ENCODE assay signal across 16 cellular contexts in the genomic region with DNA sequence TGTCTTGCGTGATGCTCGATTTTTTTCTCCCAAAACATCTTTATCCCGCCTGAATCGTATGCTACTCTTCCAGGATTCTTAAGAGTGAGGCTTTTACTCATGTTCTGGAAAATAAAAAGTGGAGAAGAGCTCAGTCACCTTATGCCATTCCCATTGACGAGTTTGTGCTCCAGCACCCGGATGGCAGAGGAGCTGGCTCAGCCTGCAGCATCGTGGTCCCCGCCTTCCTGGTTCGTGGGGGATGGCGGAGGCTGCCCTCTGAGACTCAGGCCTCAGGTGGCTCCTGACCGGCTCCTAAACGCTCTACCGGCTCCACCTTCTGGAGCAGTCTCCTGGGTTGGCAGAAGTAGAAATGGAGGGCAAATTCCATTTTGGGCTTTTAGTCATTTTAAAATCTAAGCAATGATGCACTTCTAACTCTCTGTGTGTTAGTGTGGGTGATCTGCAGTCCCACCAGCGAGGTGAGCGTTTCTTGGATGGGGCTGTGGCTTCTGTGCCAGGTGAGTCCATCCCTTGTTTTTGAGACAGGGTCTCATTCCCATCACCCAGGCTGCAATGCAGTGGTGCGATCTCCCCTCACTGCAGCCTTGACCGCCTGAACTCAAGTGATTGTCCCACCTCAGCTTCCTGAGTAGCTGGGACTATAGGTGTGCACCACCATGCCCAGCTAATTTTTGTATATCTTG. TPM values are rescaled to one million over a fixed set of nuclear protein-coding genes. Genes with fewer than 3 reads are reported as not detected.
DNase-seq lines count a peak whose midpoint lies in the region; ATAC-seq and TF ChIP-seq lines count a peak whose summit lies in the region.
"Had no signal": no experiment of that assay in that cellular context is flagged by ENCODE, and none has a peak within 500 bp of the region (broad histone marks: within the 10 kb centered on the region; RNA-seq: fewer than 3 reads in every experiment).

No MANE protein-coding gene starts in this region.

- POLR2A ChIA-PET in RWPE1 (lab: Yijun Ruan, JAX; ENCODE audit: low non-redundant PET), result no interaction called here

- CTCF ChIA-PET in activated CD8-positive, alpha-beta memory T cell treated with anti-CD3 and anti-CD28 coated beads, Interleukin-2, amount 10 ng/mL, durations not matched to agents 7 days and 5 days (lab: Charles Lee), result no interaction called here
- CTCF ChIA-PET in RWPE1 (lab: Yijun Ruan, JAX), result no interaction called here

- no peak overlapping the region for H3K27ac Mint-ChIP-seq in activated CD8-positive, alpha-beta memory T cell treated with anti-CD3 and anti-CD28 coated beads, Interleukin-2, amount 10 ng/mL, durations not matched to agents 7 days and 5 days
- peak overlapping the region; percentile 10 for H3K27ac Mint-ChIP-seq in stimulated activated memory B cell treated with anti-CD40 and anti-IgM and Interleukin-4, amounts not matched to agents 10 μg/mL and 1 μg/mL and 100 μg/mL, for 72 hours
- H3K27ac Mint-ChIP-seq: HFFc6, WTC11 had no signal

- H3K9me3 ChIP-seq in HAP-1, result no peaks in the 10 kb centered on the region

- H3K4me1 Mint-ChIP-seq in activated CD8-positive, alpha-beta memory T cell treated with anti-CD3 and anti-CD28 coated beads, Interleukin-2, amount 10 ng/mL, durations not matched to agents 7 days and 5 days, result no peaks in the 10 kb centered on the region
- peaks cover 5% of the 10 kb centered on the region for H3K4me1 Mint-ChIP-seq in stimulated activated memory B cell treated with anti-CD40 and anti-IgM and Interleukin-4, amounts not matched to agents 10 μg/mL and 1 μg/mL and 100 μg/mL, for 72 hours

- H3K27me3 Mint-ChIP-seq in activated CD8-positive, alpha-beta memory T cell treated with anti-CD3 and anti-CD28 coated beads, Interleukin-2, amount 10 ng/mL, durations not matched to agents 7 days and 5 days, result no peaks in the 10 kb centered on the region
- H3K27me3 Mint-ChIP-seq in stimulated activated memory B cell treated with anti-CD40 and anti-IgM and Interleukin-4, amounts not matched to agents 10 μg/mL and 1 μg/mL and 100 μg/mL, for 72 hours, result no peaks in the 10 kb centered on the region

- in situ Hi-C loops in HAP-1 (cut with MboI; ENCODE audit: low sequenced_read_pairs), result no loop called here

- H3K27me3 ChIP-seq in HAP-1 (ENCODE audit: low read depth), result no peaks in the 10 kb centered on the region

- ATAC-seq in activated CD8-positive, alpha-beta memory T cell treated with anti-CD3 and anti-CD28 coated beads, Interleukin-2, amount 10 ng/mL, durations not matched to agents 7 days and 5 days, result no peak
- no peak for ATAC-seq in stimulated activated memory B cell treated with anti-CD40 and anti-IgM and Interleukin-4, amounts not matched to agents 10 μg/mL and 1 μg/mL and 100 μg/mL, for 72 hours
- ATAC-seq in sciatic nerve, result no peak
- ATAC-seq: WTC11 had no signal

- no peak overlapping the region for H3K4me3 Mint-ChIP-seq in activated CD8-positive, alpha-beta memory T cell treated with anti-CD3 and anti-CD28 coated beads, Interleukin-2, amount 10 ng/mL, durations not matched to agents 7 days and 5 days
- no peak overlapping the region for H3K4me3 Mint-ChIP-seq in stimulated activated memory B cell treated with anti-CD40 and anti-IgM and Interleukin-4, amounts not matched to agents 10 μg/mL and 1 μg/mL and 100 μg/mL, for 72 hours
- H3K4me3 Mint-ChIP-seq: HFFc6, WTC11 had no signal

- intact Hi-C loops in sciatic nerve (cut with DNase I), result no loop called here

- peaks cover 4% of the 10 kb centered on the region for H3K4me1 ChIP-seq in HAP-1

- TF ChIP-seq CTCF in RWPE1 (conservative IDR thresholded peaks at IDR 0.05; ENCODE audit: low read depth), result no peak

- no peaks in the 10 kb centered on the region for H3K36me3 ChIP-seq in HAP-1 (replicated peaks)

- DNase-seq in activated CD8-positive, alpha-beta memory T cell treated with anti-CD3 and anti-CD28 coated beads, Interleukin-2, amount 50 U/mL, for 48 hours, result peak; percentile 45
- DNase-seq in activated CD8-positive, alpha-beta memory T cell treated with anti-CD3 and anti-CD28 coated beads, Interleukin-2, amount 10 ng/mL, durations not matched to agents 7 days and 5 days, result no peak
- DNase-seq in RWPE1 (ENCODE audit: low spot score) (no peak), islet precursor cell (peak; percentile 24), HAP-1 (ENCODE audit: low spot score in 2 of 2) (no peak), DMS79 treated with DMSO at 0.1 percent for 48 hours (lab: John Stamatoyannopoulos, UW) (no peak), sciatic nerve (ENCODE audit: low spot score) (no peak)
- DNase-seq: GDM1; HFFc6; mammary epithelial cell; NCI-H748 treated with DMSO at 0.1 percent for 48 hours; stimulated activated CD4-positive, alpha-beta T cell treated with anti-CD3 and anti-CD28 coated beads, Interleukin-4, amount 100 ng/mL, for 4 hours; SW 1271 had no signal

- no peak overlapping the region for H3K4me3 ChIP-seq in HAP-1

- H3K36me3 Mint-ChIP-seq in activated CD8-positive, alpha-beta memory T cell treated with anti-CD3 and anti-CD28 coated beads, Interleukin-2, amount 10 ng/mL, durations not matched to agents 7 days and 5 days, result peaks cover 1% of the 10 kb centered on the region
- peaks cover 28% of the 10 kb centered on the region for H3K36me3 Mint-ChIP-seq in stimulated activated memory B cell treated with anti-CD40 and anti-IgM and Interleukin-4, amounts not matched to agents 10 μg/mL and 1 μg/mL and 100 μg/mL, for 72 hours

- H3K9me3 Mint-ChIP-seq in activated CD8-positive, alpha-beta memory T cell treated with anti-CD3 and anti-CD28 coated beads, Interleukin-2, amount 10 ng/mL, durations not matched to agents 7 days and 5 days (ENCODE audit: low read depth), result no peaks in the 10 kb centered on the region
- H3K9me3 Mint-ChIP-seq in stimulated activated memory B cell treated with anti-CD40 and anti-IgM and Interleukin-4, amounts not matched to agents 10 μg/mL and 1 μg/mL and 100 μg/mL, for 72 hours, result no peaks in the 10 kb centered on the region
- H3K9me3 Mint-ChIP-seq: WTC11 had no signal

- H3K27ac ChIP-seq in RWPE1, result peak overlapping the region; percentile 32

RNA-seq across cellular contexts. Expression of a gene that starts 27.8 kb away (rescaled TPM):
- not detected for total RNA-seq in activated CD8-positive, alpha-beta memory T cell treated with anti-CD3 and anti-CD28 coated beads, Interleukin-2, amount 10 ng/mL, durations not matched to agents 7 days and 5 days
- not detected for total RNA-seq in sciatic nerve
- total RNA-seq: epithelial cell of proximal tubule, HFFc6, mammary epithelial cell, WTC11 had no signal

RNA-seq across cellular contexts. Expression of a gene that starts 38.7 kb away (rescaled TPM):
- 1 to 10 TPM; 2.2 to 4.1 TPM for total RNA-seq in activated CD8-positive, alpha-beta memory T cell treated with anti-CD3 and anti-CD28 coated beads, Interleukin-2, amount 10 ng/mL, durations not matched to agents 7 days and 5 days
- total RNA-seq in sciatic nerve, result 0.27 TPM
- total RNA-seq: HFFc6, mammary epithelial cell had no signal

Comparison
In these comparisons a context has a peak if more than half of its experiments do, and no peak if none do; other contexts are left out.
1. DNase-seq: peak in activated CD8-positive, alpha-beta memory T cell treated with anti-CD3 and anti-CD28 coated beads, Interleukin-2, amount 50 U/mL, for 48 hours (single experiment) and islet precursor cell (single experiment); none in activated CD8-positive, alpha-beta memory T cell treated with anti-CD3 and anti-CD28 coated beads, Interleukin-2, amount 10 ng/mL, durations not matched to agents 7 days and 5 days (single experiment), RWPE1 (single experiment), HAP-1 (0 of 2), DMS79 treated with DMSO at 0.1 percent for 48 hours (single experiment) and sciatic nerve (single experiment).